Comparison of ENCODE assay signal across 9 cellular contexts in genomic region chrX:129786210-129786651, GRCh38. TPM values are rescaled to one million over a fixed set of nuclear protein-coding genes. Genes with fewer than 3 reads are reported as not detected.
A peak's percentile ranks its signal among the peaks of the same experiment; 100 is the strongest.
DNase-seq lines count a peak whose midpoint lies in the region; ATAC-seq, FAIRE-seq and TF ChIP-seq lines count a peak whose summit lies in the region.
"Had no signal": no experiment of that assay in that cellular context is flagged by ENCODE, and none has a peak within 500 bp of the region (broad histone marks: within the 10 kb centered on the region; RNA-seq: fewer than 3 reads in every experiment).

No MANE protein-coding gene starts in this region.

- TF ChIP-seq RAD21 in K562 (CRISPR knock-in tag; conservative IDR thresholded peaks at IDR 0.05 in 1 of 2, IDR thresholded peaks at IDR 0.05 in 1 of 2) = no peak

- FAIRE-seq in K562 (lab: Jason Lieb, UNC) = no peak

- no peak overlapping the region for H2AFZ ChIP-seq in K562 (ENCODE audit: low read depth, low read length)
- H2AFZ ChIP-seq: GM23248 had no signal

- H4K20me1 ChIP-seq in K562 (replicated peaks; ENCODE audit: control insufficient read depth, insufficient read depth, low read length) = no peaks in the 10 kb centered on the region

- intact Hi-C loops in K562 (cut with micrococcal nuclease) (no loop called here), ascending aorta (cut with DNase I) (no loop called here), uterus (cut with DNase I; ENCODE audit: low total_unique reads) (no loop called here)

- WGBS in K562 (ENCODE audit: insufficient coverage, low coverage, missing lambda C conversion rate) = 0% methylated on average over 3 of the region's 3 CpGs

- TF ChIP-seq CTCF in GM12875 (IDR thresholded peaks at IDR 0.05; ENCODE audit: borderline replicate concordance, insufficient read depth, low read depth, low read length) (no peak), K562 (IDR thresholded peaks at IDR 0.05 in 2 of 3, conservative IDR thresholded peaks at IDR 0.05 in 1 of 3; ENCODE audit: insufficient read depth in 2 of 3, low read depth in 1 of 3, low read length in 3 of 3) (no peak), ascending aorta (IDR thresholded peaks at IDR 0.05) (no peak), uterus (IDR thresholded peaks at IDR 0.05) (no peak)

- POLR2A ChIA-PET in K562 (lab: Yijun Ruan, JAX) = no interaction called here

- H3K4me3 ChIP-seq in GM12875 (ENCODE audit: low read depth, low read length) (peak overlapping the region; percentile 26), K562 (no peak overlapping the region), ascending aorta (no peak overlapping the region), uterus (no peak overlapping the region)
- H3K4me3 ChIP-seq: GM23248 had no signal

- peak; percentile 86 for ATAC-seq in GM21360 (IDR thresholded peaks at IDR 0.05; ENCODE audit: unreplicated experiment)
- ATAC-seq in HG03460 (IDR thresholded peaks at IDR 0.05; ENCODE audit: unreplicated experiment) = peak; percentile 69
- peak; percentile 43 for ATAC-seq in K562

- H3K9me3 ChIP-seq in K562 (replicated peaks; ENCODE audit: control insufficient read depth, insufficient read depth, low read depth, low read length) (no peaks in the 10 kb centered on the region), ascending aorta (no peaks in the 10 kb centered on the region), uterus (no peaks in the 10 kb centered on the region)

- no peaks in the 10 kb centered on the region for H3K36me3 ChIP-seq in K562 (ENCODE audit: control insufficient read depth, insufficient read depth, low read length)
- H3K36me3 ChIP-seq in ascending aorta = no peaks in the 10 kb centered on the region
- H3K36me3 ChIP-seq in uterus = no peaks in the 10 kb centered on the region

- in situ Hi-C loops in K562 (cut with MboI) = no loop called here

- peak in 3 of 4 experiments; percentile 50 to 56 (median 50) for DNase-seq in K562 (ENCODE audit: extremely low read depth in 1 of 4, low spot score in 3 of 4)
- no peak for DNase-seq in ascending aorta (ENCODE audit: low spot score in 2 of 2)
- no peak for DNase-seq in dedifferentiated amniotic fluid mesenchymal stem cell (ENCODE audit: extremely low spot score)
- DNase-seq in hepatic stellate cell (ENCODE audit: low spot score) = no peak
- no peak for DNase-seq in uterus
- DNase-seq: GM23248 had no signal

- no peak overlapping the region for H3K9ac ChIP-seq in K562 (ENCODE audit: insufficient read depth in 1 of 2, low read depth in 2 of 2, low read length in 2 of 2)
- H3K9ac ChIP-seq: GM23248 had no signal

- peak; percentile 77 for TF ChIP-seq EP300 in K562 (IDR thresholded peaks at IDR 0.05; ENCODE audit: low read length)

- no peaks in the 10 kb centered on the region for H3K27me3 ChIP-seq in K562 (ENCODE audit: control insufficient read depth in 2 of 2, insufficient read depth in 2 of 2, low read length in 2 of 2)
- H3K27me3 ChIP-seq in ascending aorta = no peaks in the 10 kb centered on the region
- no peaks in the 10 kb centered on the region for H3K27me3 ChIP-seq in uterus

- CTCF ChIA-PET in K562 (lab: Yijun Ruan, JAX; ENCODE audit: low intra/inter-chr PET ratio) = no interaction called here

- BruUV-seq in K562 (replicated peaks; lab: Mats Ljungman, UMichigan) = no TSS peak

- H3K79me2 ChIP-seq in K562 (ENCODE audit: control insufficient read depth, insufficient read depth, low read length) = no peaks in the 10 kb centered on the region

- no peaks in the 10 kb centered on the region for H3K9me1 ChIP-seq in K562 (ENCODE audit: control insufficient read depth, insufficient read depth, low read length)

- H3K4me1 ChIP-seq in K562 (replicated peaks in 1 of 2; ENCODE audit: control insufficient read depth in 2 of 2, insufficient read depth in 2 of 2, low read length in 2 of 2) (peaks cover 13 to 15% of the 10 kb centered on the region in 2 experiments; a peak in 4 of 5 replicates), ascending aorta (no peaks in the 10 kb centered on the region), uterus (no peaks in the 10 kb centered on the region)

- no peak overlapping the region for H3K27ac ChIP-seq in K562 (ENCODE audit: extremely low read depth, low read depth, low read length)
- H3K27ac ChIP-seq in ascending aorta = no peak overlapping the region
- no peak overlapping the region for H3K27ac ChIP-seq in uterus
- H3K27ac ChIP-seq: GM23248 had no signal

- TF ChIP-seq POLR2A in K562 (conservative IDR thresholded peaks at IDR 0.05) (no peak), uterus (IDR thresholded peaks at IDR 0.05) (no peak)

- peak overlapping the region; percentile 53 for H3K4me2 ChIP-seq in K562 (ENCODE audit: insufficient read depth, low read length)

TF ChIP-seq in K562, 482 proteins besides CTCF, POLR2A, EP300 and RAD21 (continues in another document):
- TF ChIP-seq GABPA (tag; conservative IDR thresholded peaks at IDR 0.05; ENCODE audit: low read depth) (no peak), PRPF4 (IDR thresholded peaks at IDR 0.05; ENCODE audit: insufficient read depth, low read depth, low read length, poor library complexity, severe bottlenecking) (no peak)

RNA-seq across cellular contexts. Expression of gene SASH3, which starts 6.5 kb away (rescaled TPM):
- not detected in 2 replicates for total RNA-seq in K562 (2011; cell fraction: chromatin; rRNA removed; ENCODE audit: low replicate concordance)
- not detected in 2 replicates for total RNA-seq in K562 (2011; cell fraction: nucleolus; rRNA removed)
- not detected in 2 replicates for total RNA-seq in K562 (2011; cell fraction: nucleoplasm; rRNA removed)
- total RNA-seq in K562 (2014; rRNA removed) (0.08 and 0.14 TPM in 2 replicates), K562 (2014; rRNA removed; fragmentation: Illumina TruSeq; extraction: Trizol) (0.06 and 0.07 TPM in 2 replicates), K562 (2015; rRNA removed; fragmentation: Illumina TruSeq; extraction: Trizol) (0.72 and 1.1 TPM in 2 replicates), K562 (2021) (0.34 and 0.35 TPM in 2 replicates), ascending aorta (31.0 TPM), uterus (1 to 10 TPM in 3 of 4 donors, under 1 TPM in 1; 0.26 to 4.1 (median 2.9) TPM)
- polyA plus RNA-seq in K562 (2011; rRNA removed) (0.06 and 0.08 TPM in 2 replicates), K562 (2014; fragmentation: Illumina TruSeq; extraction: Trizol) (0.10 and 0.14 TPM in 2 replicates), K562 (2014; fragmentation: Nextera tagmentation; extraction: Ambion mirVana) (under 1 TPM; 0.03 to 0.06 TPM), K562 (2014; rRNA removed) (0.08 and 0.13 TPM in 2 replicates)
- 0.04 and 0.06 TPM in 2 replicates for polyA plus RNA-seq in K562 (2011; cell fraction: cytosol; rRNA removed)
- polyA plus RNA-seq in K562 (2011; cell fraction: nucleus; rRNA removed) = 0.04 and 0.07 TPM in 2 replicates
- 0.21 and 0.75 TPM in 2 replicates for polyA plus RNA-seq in K562 (2012)
- not detected in 2 replicates for polyA minus RNA-seq in K562 (2011; rRNA and poly(A)+ RNA removed)
- polyA minus RNA-seq in K562 (2011; cell fraction: cytosol; rRNA and poly(A)+ RNA removed) = not detected in 2 replicates
- not detected in 2 replicates for polyA minus RNA-seq in K562 (2011; cell fraction: nucleus; rRNA and poly(A)+ RNA removed)
- total RNA-seq: GM23248 had no signal

RNA-seq across cellular contexts. Expression of gene XPNPEP2, which starts 47.5 kb away (rescaled TPM):
- total RNA-seq in K562 (2011; cell fraction: chromatin; rRNA removed; ENCODE audit: low replicate concordance) = not detected in 2 replicates
- not detected in 2 replicates for total RNA-seq in K562 (2011; cell fraction: nucleolus; rRNA removed)
- total RNA-seq in K562 (2011; cell fraction: nucleoplasm; rRNA removed) = not detected in 2 replicates
- total RNA-seq in K562 (2014; rRNA removed) (not detected in 2 replicates), K562 (2014; rRNA removed; fragmentation: Illumina TruSeq; extraction: Trizol) (not detected in 2 replicates), K562 (2015; rRNA removed; fragmentation: Illumina TruSeq; extraction: Trizol) (not detected in 2 replicates), K562 (2021) (0.04 TPM in 1 of 2 replicates, not detected in the other), ascending aorta (7.7 TPM), uterus (1 to 10 TPM; 2.9 to 4.6 (median 3.9) TPM)
- polyA plus RNA-seq in K562 (2011; rRNA removed) (0.01 TPM in 1 of 2 replicates, not detected in the other), K562 (2014; fragmentation: Illumina TruSeq; extraction: Trizol) (0.13 TPM in 1 of 2 replicates, not detected in the other), K562 (2014; fragmentation: Nextera tagmentation; extraction: Ambion mirVana) (under 1 TPM in 1 of 2 experiments, not detected in 1; 0.03 TPM), K562 (2014; rRNA removed) (0.19 TPM in 1 of 2 replicates, not detected in the other)
- 0.03 and 0.04 TPM in 2 replicates for polyA plus RNA-seq in K562 (2011; cell fraction: cytosol; rRNA removed)
- not detected in 2 replicates for polyA plus RNA-seq in K562 (2011; cell fraction: nucleus; rRNA removed)
- 0.05 and 0.11 TPM in 2 replicates for polyA plus RNA-seq in K562 (2012)
- polyA minus RNA-seq in K562 (2011; rRNA and poly(A)+ RNA removed) = not detected in 2 replicates
- not detected in 2 replicates for polyA minus RNA-seq in K562 (2011; cell fraction: cytosol; rRNA and poly(A)+ RNA removed)
- polyA minus RNA-seq in K562 (2011; cell fraction: nucleus; rRNA and poly(A)+ RNA removed) = not detected in 2 replicates

RNA-seq across cellular contexts. Expression of gene ZDHHC9, which starts 57.5 kb away (rescaled TPM):
- 58.2 and 65.0 TPM in 2 replicates for total RNA-seq in K562 (2011; cell fraction: chromatin; rRNA removed; ENCODE audit: low replicate concordance)
- total RNA-seq in K562 (2011; cell fraction: nucleolus; rRNA removed) = 40.9 and 44.1 TPM in 2 replicates
- total RNA-seq in K562 (2011; cell fraction: nucleoplasm; rRNA removed) = 73.5 and 116 TPM in 2 replicates
- 7.2 and 10.8 TPM in 2 replicates for total RNA-seq in K562 (2014; rRNA removed)
- 9.3 and 10.5 TPM in 2 replicates for total RNA-seq in K562 (2014; rRNA removed; fragmentation: Illumina TruSeq; extraction: Trizol)
- 6.4 and 6.8 TPM in 2 replicates for total RNA-seq in K562 (2015; rRNA removed; fragmentation: Illumina TruSeq; extraction: Trizol)
- 16.9 and 18.8 TPM in 2 replicates for total RNA-seq in K562 (2021)
- 13.1 and 18.9 TPM in 2 replicates for polyA plus RNA-seq in K562 (2011; rRNA removed)
- 9.3 and 14.3 TPM in 2 replicates for polyA plus RNA-seq in K562 (2011; cell fraction: cytosol; rRNA removed)
- polyA plus RNA-seq in K562 (2011; cell fraction: nucleus; rRNA removed) = 20.4 and 22.9 TPM in 2 replicates
- 10.3 and 17.4 TPM in 2 replicates for polyA plus RNA-seq in K562 (2012)
- polyA plus RNA-seq in K562 (2014; fragmentation: Illumina TruSeq; extraction: Trizol) = 17.8 and 22.4 TPM in 2 replicates
- polyA plus RNA-seq in K562 (2014; fragmentation: Nextera tagmentation; extraction: Ambion mirVana) = 1 to 10 TPM; 7.2 to 7.3 TPM
- 8.0 and 9.1 TPM in 2 replicates for polyA plus RNA-seq in K562 (2014; rRNA removed)
- 22.8 and 24.8 TPM in 2 replicates for polyA minus RNA-seq in K562 (2011; rRNA and poly(A)+ RNA removed)
- polyA minus RNA-seq in K562 (2011; cell fraction: cytosol; rRNA and poly(A)+ RNA removed) = 13.8 and 17.3 TPM in 2 replicates
- polyA minus RNA-seq in K562 (2011; cell fraction: nucleus; rRNA and poly(A)+ RNA removed) = 14.1 and 22.1 TPM in 2 replicates
- total RNA-seq in ascending aorta = 43.0 TPM
- 10 to 100 TPM in 3 of 4 donors, 1 to 10 TPM in 1; 9.1 to 18.1 (median 14.7) TPM for total RNA-seq in uterus

Comparison
In these comparisons a context has a peak if more than half of its experiments do, and no peak if none do; other contexts are left out.
1. DNase-seq: peak in K562 (3 of 4); none in ascending aorta (0 of 2), dedifferentiated amniotic fluid mesenchymal stem cell (single experiment), hepatic stellate cell (single experiment) and uterus (0 of 2).
2. Peak in every context shown above with its lines, with median percentiles within 50 percentile points of each other: ATAC-seq.